8 cellular contexts compared by ENCODE assay signal in genomic region chr19:17605761-17606745, GRCh38. TPM values are rescaled to one million over a fixed set of nuclear protein-coding genes. Genes with fewer than 3 reads are reported as not detected.
DNase-seq lines count a peak whose midpoint lies in the region; ATAC-seq and TF ChIP-seq lines count a peak whose summit lies in the region.

No MANE protein-coding gene starts in this region.

- H3K4me3 ChIP-seq in right lobe of liver, result peak overlapping the region; percentile 16 to 43 (median 38)

- 15% methylated on average over 26 of the region's 94 CpGs for WGBS in right lobe of liver (ENCODE audit: insufficient coverage, low coverage, low lambda C conversion rate, missing lambda C conversion rate)

- no peaks in the 10 kb centered on the region for H3K9me3 Mint-ChIP-seq in dendritic cell treated with granulocyte-macrophage colony-stimulating factor and Interleukin-4, amounts not matched to agents 40 ng/mL and 50 ng/mL, for 4 days

- no peak for TF ChIP-seq POLR2A in right lobe of liver (IDR thresholded peaks at IDR 0.05)

- no peaks in the 10 kb centered on the region for H3K27me3 ChIP-seq in right lobe of liver

- H3K27ac ChIP-seq in right lobe of liver, result peak overlapping the region in 1 of 3 donors; percentile 29

- peaks cover 15% of the 10 kb centered on the region for H3K27me3 Mint-ChIP-seq in dendritic cell treated with granulocyte-macrophage colony-stimulating factor and Interleukin-4, amounts not matched to agents 40 ng/mL and 50 ng/mL, for 4 days

- DNase-seq in NCI-H146 (lab: John Stamatoyannopoulos, UW), result peak; percentile 97
- DNase-seq in activated CD4-positive, alpha-beta T cell treated with anti-CD3 and anti-CD28 coated beads for 4 hours, result peak; percentile 82 to 88
- DNase-seq in right lobe of liver, result peak; percentile 72 to 83 (median 80)
- peak; percentile 63 to 85 for DNase-seq in stimulated activated CD4-positive, alpha-beta T cell treated with anti-CD3 and anti-CD28 coated beads, Interleukin-4, amount 100 ng/mL, for 48 hours (ENCODE audit: low read depth in 2 of 2)
- DNase-seq in NCI-H82 treated with DMSO at 0.1 percent for 48 hours (lab: John Stamatoyannopoulos, UW; ENCODE audit: unreplicated experiment), result no peak

- peak overlapping the region; percentile 86 for H3K27ac Mint-ChIP-seq in dendritic cell treated with granulocyte-macrophage colony-stimulating factor and Interleukin-4, amounts not matched to agents 40 ng/mL and 50 ng/mL, for 4 days

- H3K36me3 Mint-ChIP-seq in dendritic cell treated with granulocyte-macrophage colony-stimulating factor and Interleukin-4, amounts not matched to agents 40 ng/mL and 50 ng/mL, for 4 days (ENCODE audit: low read depth), result no peaks in the 10 kb centered on the region

- peak overlapping the region; percentile 73 for H3K4me3 Mint-ChIP-seq in dendritic cell treated with granulocyte-macrophage colony-stimulating factor and Interleukin-4, amounts not matched to agents 40 ng/mL and 50 ng/mL, for 4 days

- ATAC-seq in HG02763 (IDR thresholded peaks at IDR 0.05; ENCODE audit: unreplicated experiment) (peak; percentile 56), right lobe of liver (peak; percentile 72 to 84 (median 82))

- peak; percentile 72 for TF ChIP-seq CTCF in GM12873 (IDR thresholded peaks at IDR 0.05; ENCODE audit: insufficient read depth, low read depth, low read length, missing control alignments)
- TF ChIP-seq CTCF in right lobe of liver (IDR thresholded peaks at IDR 0.05), result peak; percentile 30 to 52 (median 40)

- H3K4me1 ChIP-seq in right lobe of liver, result peaks cover 0 to 9% (median 0%) of the 10 kb centered on the region in 4 donors

- H3K4me1 Mint-ChIP-seq in dendritic cell treated with granulocyte-macrophage colony-stimulating factor and Interleukin-4, amounts not matched to agents 40 ng/mL and 50 ng/mL, for 4 days (ENCODE audit: low read depth), result peaks cover 50% of the 10 kb centered on the region

- intact Hi-C loops in dendritic cell treated with granulocyte-macrophage colony-stimulating factor and Interleukin-4, amounts not matched to agents 40 ng/mL and 50 ng/mL, for 4 days (cut with micrococcal nuclease), result no loop called here
- intact Hi-C loops in right lobe of liver (cut with DNase I), result no loop called here

- no peaks in the 10 kb centered on the region for H3K36me3 ChIP-seq in right lobe of liver

- H3K9me3 ChIP-seq in right lobe of liver, result no peaks in the 10 kb centered on the region

RNA-seq across cellular contexts. Expression of gene COLGALT1, which starts 50.6 kb away (rescaled TPM):
- total RNA-seq in right lobe of liver, result 10 to 100 TPM; 23.2 to 36.8 (median 31.1) TPM
